Comparison of ENCODE assay signal across 27 cellular contexts in the genomic region with DNA sequence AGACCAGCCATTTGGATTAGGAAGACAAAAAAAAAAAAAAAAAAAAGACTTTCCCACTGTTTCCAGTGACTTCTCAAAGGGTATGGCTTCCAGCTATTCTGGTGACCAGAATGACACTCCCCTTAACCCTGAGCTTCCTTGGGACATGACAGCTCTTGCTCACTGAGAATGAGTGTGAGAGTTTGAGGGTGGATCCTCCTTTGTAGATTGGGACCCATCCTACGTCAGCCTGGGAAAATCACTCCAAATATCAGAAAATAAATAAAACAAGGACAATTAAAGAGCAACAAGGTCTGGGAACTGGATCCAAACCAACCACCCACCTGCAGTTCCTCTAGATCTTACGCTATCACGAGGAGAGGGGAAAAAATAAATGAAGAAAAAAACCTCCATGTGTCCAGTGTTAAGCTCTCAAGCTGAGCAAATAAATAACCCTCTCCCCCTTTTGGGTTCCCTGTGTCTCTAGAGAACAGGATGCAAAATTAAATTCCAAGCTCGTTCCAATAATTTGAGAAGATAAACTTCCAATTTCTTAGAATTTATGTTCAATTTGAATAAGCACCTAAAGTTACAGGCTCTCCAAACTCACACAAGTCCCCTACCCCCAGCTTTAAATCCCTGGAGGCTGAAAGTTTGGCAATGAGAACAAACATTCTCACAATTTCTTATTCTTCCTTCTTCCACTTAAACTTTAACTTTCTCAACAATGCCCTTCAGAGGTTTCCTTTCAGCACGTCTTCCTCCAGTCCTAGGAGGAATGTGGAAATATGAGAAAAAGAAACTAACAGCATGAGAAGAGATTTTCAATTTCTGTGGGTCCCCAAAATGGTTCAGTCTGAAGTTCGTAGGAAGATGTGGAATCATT.
DNase-seq lines count a peak whose midpoint lies in the region; ATAC-seq, FAIRE-seq and TF ChIP-seq lines count a peak whose summit lies in the region.
"Had no signal": no experiment of that assay in that cellular context is flagged by ENCODE, and none has a peak within 500 bp of the region (broad histone marks: within the 10 kb centered on the region; RNA-seq: fewer than 3 reads in every experiment).

No MANE protein-coding gene starts in this region.

- no peak for TF ChIP-seq POLR2A in A549 (IDR thresholded peaks at IDR 0.05; ENCODE audit: low read length)

- DNase-seq in A549 (ENCODE audit: low read depth in 1 of 2, low spot score in 1 of 2) (peak in 1 of 2 experiments; percentile 27), dorsolateral prefrontal cortex (no peak), right atrium auricular region (ENCODE audit: low spot score) (no peak), pons (ENCODE audit: low spot score) (peak; percentile 14), COLO668 (lab: John Stamatoyannopoulos, UW; ENCODE audit: unreplicated experiment) (no peak)
- no peak for DNase-seq in stimulated activated CD4-positive, alpha-beta T cell treated with anti-CD3 and anti-CD28 coated beads, Interleukin-12 subunit alpha, Interleukin-12 subunit beta, amount 100 ng/mL, for 4 hours
- DNase-seq: activated CD4-positive, alpha-beta memory T cell treated with anti-CD3 and anti-CD28 coated beads, Interleukin-2, amount 10 ng/mL, durations not matched to agents 7 days and 5 days; activated CD4-positive, CD25-positive, alpha-beta regulatory T cell treated with anti-CD3 and anti-CD28 coated beads, Interleukin-2, amount 50 U/mL, for 72 hours; activated CD8-positive, alpha-beta memory T cell treated with anti-CD3 and anti-CD28 coated beads, Interleukin-2, amount 50 U/mL, for 4 hours; activated naive CD4-positive, alpha-beta T cell treated with anti-CD3 and anti-CD28 coated beads for 36 hours; adrenal gland; DMS79 treated with DMSO at 0.1 percent for 48 hours; GF-D8; glutamatergic neuron; GM23248; lower lobe of right lung; natural killer cell; NCI-H1048; NCI-H446 treated with DMSO at 0.1 percent for 48 hours; NCI-H82; occipital lobe; Peyer's patch; SIG-M5; stimulated activated CD4-positive, alpha-beta T cell treated with anti-CD3 and anti-CD28 coated beads, Interleukin-2, amount 100 ng/mL, for 48 hours had no signal

- WGBS in A549 (ENCODE audit: missing lambda C conversion rate): 60% methylated on average over 6 of the region's 6 CpGs

- POLR2A ChIA-PET in A549 (lab: Yijun Ruan, JAX): no interaction called here

- CTCF ChIA-PET in A549 (lab: Yijun Ruan, JAX): no interaction called here

- H3K9me3 ChIP-seq in A549: no peaks in the 10 kb centered on the region
- H3K9me3 ChIP-seq in right atrium auricular region: no peaks in the 10 kb centered on the region
- H3K9me3 ChIP-seq: adrenal gland, lower lobe of right lung, Peyer's patch had no signal

- H3K4me3 ChIP-seq in A549 (no peak overlapping the region), dorsolateral prefrontal cortex (no peak overlapping the region), right atrium auricular region (no peak overlapping the region)
- H3K4me3 ChIP-seq: adrenal gland, GM23248, lower lobe of right lung, Peyer's patch had no signal

- TF ChIP-seq CTCF in A549 (IDR thresholded peaks at IDR 0.05) (no peak), dorsolateral prefrontal cortex (IDR thresholded peaks at IDR 0.05 in 54 of 56, conservative IDR thresholded peaks at IDR 0.05 in 2 of 56; ENCODE audit: low read depth in 1 of 56, partially characterized antibody in 56 of 56) (no peak), right atrium auricular region (IDR thresholded peaks at IDR 0.05) (no peak)

- H3K4me1 ChIP-seq in A549: peaks cover 51% of the 10 kb centered on the region
- peaks cover 0 to 26% of the 10 kb centered on the region in 2 donors for H3K4me1 ChIP-seq in right atrium auricular region

- no peak for FAIRE-seq in A549 (lab: Jason Lieb, UNC)
- FAIRE-seq: keratinocyte had no signal

- no peaks in the 10 kb centered on the region for H3K36me3 ChIP-seq in right atrium auricular region
- H3K36me3 ChIP-seq: adrenal gland, lower lobe of right lung, Peyer's patch had no signal

- H3K4me2 ChIP-seq in A549: peak overlapping the region; percentile 53

- H3K27me3 ChIP-seq in dorsolateral prefrontal cortex (no peaks in the 10 kb centered on the region), right atrium auricular region (no peaks in the 10 kb centered on the region)
- H3K27me3 ChIP-seq: adrenal gland, Peyer's patch had no signal

- intact Hi-C loops in dorsolateral prefrontal cortex (cut with DNase I): no loop called here

- TF ChIP-seq EP300 in A549 (IDR thresholded peaks at IDR 0.05): no peak

- peak overlapping the region; percentile 39 to 48 for H3K27ac ChIP-seq in A549
- peak overlapping the region in 35 of 59 donors; percentile 4 to 74 (median 52) for H3K27ac ChIP-seq in dorsolateral prefrontal cortex
- peak overlapping the region; percentile 9 to 19 for H3K27ac ChIP-seq in right atrium auricular region
- H3K27ac ChIP-seq: adrenal gland, GM23248, lower lobe of right lung, Peyer's patch had no signal

- ATAC-seq in A549: peak in 1 of 2 experiments; percentile 25; a peak in 1 of 6 replicates
- ATAC-seq in GM18520 (IDR thresholded peaks at IDR 0.05; ENCODE audit: unreplicated experiment): no peak
- no peak for ATAC-seq in HG02973 (IDR thresholded peaks at IDR 0.05; ENCODE audit: unreplicated experiment)
- ATAC-seq: natural killer cell had no signal

- TF ChIP-seq RAD21 in A549 (conservative IDR thresholded peaks at IDR 0.05 in 1 of 2, IDR thresholded peaks at IDR 0.05 in 1 of 2): no peak

TF ChIP-seq in A549, 52 proteins besides CTCF, POLR2A, EP300 and RAD21:
- no peak for TF ChIP-seq FOSL2 (IDR thresholded peaks at IDR 0.05)
- no peak for TF ChIP-seq FOSL2 (CRISPR knock-in tag; IDR thresholded peaks at IDR 0.05)
- TF ChIP-seq RNF2 (IDR thresholded peaks at IDR 0.05; ENCODE audit: borderline replicate concordance, low read depth): no peak
- TF ChIP-seq JUN (IDR thresholded peaks at IDR 0.05): no peak
- TF ChIP-seq MAFK (IDR thresholded peaks at IDR 0.05; ENCODE audit: partially characterized antibody): no peak
- no peak for TF ChIP-seq EHMT2 (IDR thresholded peaks at IDR 0.05; ENCODE audit: low read depth)
- no peak for TF ChIP-seq KDM1A (IDR thresholded peaks at IDR 0.05; ENCODE audit: low read depth)
- TF ChIP-seq ZFP36 (IDR thresholded peaks at IDR 0.05; ENCODE audit: borderline replicate concordance, partially characterized antibody): no peak
- no peak for TF ChIP-seq HOXB5 (CRISPR knock-in tag; IDR thresholded peaks at IDR 0.05)
- no peak for TF ChIP-seq HMGXB4 (CRISPR knock-in tag; IDR thresholded peaks at IDR 0.05; ENCODE audit: borderline replicate concordance)
